Comparison of ENCODE assay signal across 8 cellular contexts in genomic region chr1:154941332-154941995, GRCh38. TPM values are rescaled to one million over a fixed set of nuclear protein-coding genes. Genes with fewer than 3 reads are reported as not detected.
DNase-seq lines count a peak whose midpoint lies in the region; ATAC-seq and TF ChIP-seq lines count a peak whose summit lies in the region.

No MANE protein-coding gene starts in this region.

- H3K27me3 Mint-ChIP-seq in activated T-cell treated with anti-CD3 and anti-CD28 coated beads, Interleukin-2, amount 50 U/mL, for 72 hours (ENCODE audit: low read depth): no peaks in the 10 kb centered on the region
- no peaks in the 10 kb centered on the region for H3K27me3 Mint-ChIP-seq in T-cell
- H3K27me3 Mint-ChIP-seq in activated T-cell treated with anti-CD3 and anti-CD28 coated beads, Interleukin-2, amount 50 U/mL, for 4 hours (ENCODE audit: low read depth): no peaks in the 10 kb centered on the region

- no peaks in the 10 kb centered on the region for H3K27me3 ChIP-seq in esophagus squamous epithelium

- no peak for ATAC-seq in activated T-cell treated with anti-CD3 and anti-CD28 coated beads, Interleukin-2, amount 50 U/mL, for 72 hours (replicated peaks in 1 of 2)
- ATAC-seq in T-cell (replicated peaks in 1 of 4): no peak
- ATAC-seq in activated T-cell treated with anti-CD3 and anti-CD28 coated beads, Interleukin-2, amount 50 U/mL, for 4 hours: no peak

- CTCF ChIA-PET in T-cell (lab: Charles Lee): no interaction called here

- no peaks in the 10 kb centered on the region for H3K9me3 ChIP-seq in esophagus squamous epithelium

- 44 to 74% methylated on average over 2 to 4 of the region's 5 CpGs for WGBS in esophagus squamous epithelium, 2 donors

- H3K4me3 ChIP-seq in esophagus squamous epithelium: no peak overlapping the region

- H3K27ac Mint-ChIP-seq in activated T-cell treated with anti-CD3 and anti-CD28 coated beads, Interleukin-2, amount 50 U/mL, for 72 hours: peak overlapping the region; percentile 21
- H3K27ac Mint-ChIP-seq in T-cell: peak overlapping the region; percentile 89 to 91

- peaks cover 0 to 22% (median 6%) of the 10 kb centered on the region in 3 donors for H3K36me3 ChIP-seq in esophagus squamous epithelium

- POLR2A ChIA-PET in T-cell (lab: Charles Lee): no interaction called here

- no peak for TF ChIP-seq POLR2A in esophagus squamous epithelium (IDR thresholded peaks at IDR 0.05)

- no peak for DNase-seq in activated T-cell treated with anti-CD3 and anti-CD28 coated beads, Interleukin-2, amount 50 U/mL, for 72 hours
- DNase-seq in activated T-cell treated with anti-CD3 and anti-CD28 coated beads, Interleukin-2, amount 50 U/mL, for 1 hour: no peak
- DNase-seq in T-cell (no peak), esophagus squamous epithelium (lab: John Stamatoyannopoulos, UW) (no peak), substantia nigra (lab: John Stamatoyannopoulos, UW) (peak in 19 of 49 donors; percentile 19 to 79 (median 27)), NCI-H345 treated with DMSO at 0.1 percent for 48 hours (lab: John Stamatoyannopoulos, UW; ENCODE audit: unreplicated experiment) (no peak), MV-4-11 (lab: John Stamatoyannopoulos, UW) (no peak)
- no peak for DNase-seq in activated T-cell treated with anti-CD3 and anti-CD28 coated beads, Interleukin-2, amount 50 U/mL, for 4 hours

- H3K4me1 ChIP-seq in esophagus squamous epithelium: peaks cover 60 to 78% (median 64%) of the 10 kb centered on the region in 3 donors

- peaks cover under 1% of the 10 kb centered on the region in 2 donors for H3K36me3 Mint-ChIP-seq in activated T-cell treated with anti-CD3 and anti-CD28 coated beads, Interleukin-2, amount 50 U/mL, for 72 hours (ENCODE audit: insufficient read depth in 2 of 2)
- peaks cover 5% of the 10 kb centered on the region for H3K36me3 Mint-ChIP-seq in T-cell
- peaks cover 4% of the 10 kb centered on the region for H3K36me3 Mint-ChIP-seq in activated T-cell treated with anti-CD3 and anti-CD28 coated beads, Interleukin-2, amount 50 U/mL, for 4 hours (ENCODE audit: insufficient read depth)

- H3K4me1 Mint-ChIP-seq in activated T-cell treated with anti-CD3 and anti-CD28 coated beads, Interleukin-2, amount 50 U/mL, for 72 hours (ENCODE audit: low read depth): peaks cover 69% of the 10 kb centered on the region
- H3K4me1 Mint-ChIP-seq in T-cell: peaks cover 64 to 80% (median 70%) of the 10 kb centered on the region in 3 donors
- H3K4me1 Mint-ChIP-seq in activated T-cell treated with anti-CD3 and anti-CD28 coated beads, Interleukin-2, amount 50 U/mL, for 4 hours (ENCODE audit: low read depth): peaks cover 66% of the 10 kb centered on the region

- peak overlapping the region; percentile 57 to 74 for H3K4me3 Mint-ChIP-seq in activated T-cell treated with anti-CD3 and anti-CD28 coated beads, Interleukin-2, amount 50 U/mL, for 72 hours
- peak overlapping the region in 1 of 3 donors; percentile 61 for H3K4me3 Mint-ChIP-seq in T-cell
- no peak overlapping the region for H3K4me3 Mint-ChIP-seq in activated T-cell treated with anti-CD3 and anti-CD28 coated beads, Interleukin-2, amount 50 U/mL, for 4 hours

- H3K27ac ChIP-seq in esophagus squamous epithelium (peak overlapping the region; percentile 56 to 98 (median 89)), substantia nigra (ENCODE audit: low read depth, low read length, poor library complexity, severe bottlenecking) (peak overlapping the region; percentile 35)

- TF ChIP-seq CTCF in esophagus squamous epithelium (IDR thresholded peaks at IDR 0.05): no peak

- intact Hi-C loops in esophagus squamous epithelium (cut with DNase I): no loop called here

- no peaks in the 10 kb centered on the region for H3K9me3 Mint-ChIP-seq in activated T-cell treated with anti-CD3 and anti-CD28 coated beads, Interleukin-2, amount 50 U/mL, for 72 hours
- no peaks in the 10 kb centered on the region for H3K9me3 Mint-ChIP-seq in T-cell
- H3K9me3 Mint-ChIP-seq in activated T-cell treated with anti-CD3 and anti-CD28 coated beads, Interleukin-2, amount 50 U/mL, for 4 hours: no peaks in the 10 kb centered on the region

RNA-seq across cellular contexts. Expression of gene PMVK, which starts 4.9 kb away (rescaled TPM):
- total RNA-seq in activated T-cell treated with anti-CD3 and anti-CD28 coated beads, Interleukin-2, amount 50 U/mL, for 72 hours: 10 to 100 TPM; 32.4 to 34.6 TPM
- total RNA-seq in T-cell (10 to 100 TPM; 12.6 to 24.9 (median 22.4) TPM), esophagus squamous epithelium (10 to 100 TPM; 29.0 to 38.2 (median 33.5) TPM)
- total RNA-seq in activated T-cell treated with anti-CD3 and anti-CD28 coated beads, Interleukin-2, amount 50 U/mL, for 4 hours: 10 to 100 TPM; 46.7 to 53.0 (median 48.3) TPM

RNA-seq across cellular contexts. Expression of gene PBXIP1, which starts 14.4 kb away (rescaled TPM):
- total RNA-seq in activated T-cell treated with anti-CD3 and anti-CD28 coated beads, Interleukin-2, amount 50 U/mL, for 72 hours: 10 to 100 TPM; 28.0 to 48.0 TPM
- total RNA-seq in T-cell (100 to 1,000 TPM; 299 to 450 (median 328) TPM), esophagus squamous epithelium (10 to 100 TPM; 11.1 to 51.1 (median 29.3) TPM)
- 10 to 100 TPM in 1 of 3 donors, 1 to 10 TPM in 2; 7.7 to 12.7 (median 9.5) TPM for total RNA-seq in activated T-cell treated with anti-CD3 and anti-CD28 coated beads, Interleukin-2, amount 50 U/mL, for 4 hours

RNA-seq across cellular contexts. Expression of gene PYGO2, which starts 20.1 kb away (rescaled TPM):
- total RNA-seq in activated T-cell treated with anti-CD3 and anti-CD28 coated beads, Interleukin-2, amount 50 U/mL, for 72 hours: 10 to 100 TPM; 43.6 to 45.3 TPM
- total RNA-seq in T-cell (10 to 100 TPM; 36.0 to 70.8 (median 68.5) TPM), esophagus squamous epithelium (10 to 100 TPM; 14.4 to 18.8 (median 17.5) TPM)
- 10 to 100 TPM; 27.6 to 28.3 (median 28.1) TPM for total RNA-seq in activated T-cell treated with anti-CD3 and anti-CD28 coated beads, Interleukin-2, amount 50 U/mL, for 4 hours

RNA-seq across cellular contexts. Expression of gene SHC1, which starts 29.1 kb away (rescaled TPM):
- 10 to 100 TPM; 55.8 to 58.6 TPM for total RNA-seq in activated T-cell treated with anti-CD3 and anti-CD28 coated beads, Interleukin-2, amount 50 U/mL, for 72 hours
- total RNA-seq in T-cell: 10 to 100 TPM; 61.3 to 88.2 (median 76.8) TPM
- total RNA-seq in esophagus squamous epithelium: 10 to 100 TPM; 37.6 to 80.9 (median 65.8) TPM
- 10 to 100 TPM; 38.7 to 43.7 (median 39.2) TPM for total RNA-seq in activated T-cell treated with anti-CD3 and anti-CD28 coated beads, Interleukin-2, amount 50 U/mL, for 4 hours

RNA-seq across cellular contexts. Expression of gene CKS1B, which starts 33.0 kb away (rescaled TPM):
- 100 to 1,000 TPM; 251 to 304 TPM for total RNA-seq in activated T-cell treated with anti-CD3 and anti-CD28 coated beads, Interleukin-2, amount 50 U/mL, for 72 hours
- total RNA-seq in T-cell: 10 to 100 TPM in 4 of 5 donors, 1 to 10 TPM in 1; 7.9 to 11.8 (median 10.3) TPM
- total RNA-seq in esophagus squamous epithelium: 10 to 100 TPM; 34.9 to 72.8 (median 55.3) TPM
- 10 to 100 TPM; 61.5 to 78.5 (median 76.7) TPM for total RNA-seq in activated T-cell treated with anti-CD3 and anti-CD28 coated beads, Interleukin-2, amount 50 U/mL, for 4 hours

Comparison
In these comparisons a context has a peak if more than half of its experiments do, and no peak if none do; other contexts are left out.
1. RNA of gene PBXIP1, which starts 14.4 kb away (total RNA-seq): 299 to 450 TPM in T-cell; 28.0 to 48.0 TPM in activated T-cell treated with anti-CD3 and anti-CD28 coated beads, Interleukin-2, amount 50 U/mL, for 72 hours, 11.1 to 51.1 TPM in esophagus squamous epithelium and 7.7 to 12.7 TPM in activated T-cell treated with anti-CD3 and anti-CD28 coated beads, Interleukin-2, amount 50 U/mL, for 4 hours; every median in the first group is over 4 times any median in the second.